Comparison of ENCODE assay signal across 11 cellular contexts in the genomic region with DNA sequence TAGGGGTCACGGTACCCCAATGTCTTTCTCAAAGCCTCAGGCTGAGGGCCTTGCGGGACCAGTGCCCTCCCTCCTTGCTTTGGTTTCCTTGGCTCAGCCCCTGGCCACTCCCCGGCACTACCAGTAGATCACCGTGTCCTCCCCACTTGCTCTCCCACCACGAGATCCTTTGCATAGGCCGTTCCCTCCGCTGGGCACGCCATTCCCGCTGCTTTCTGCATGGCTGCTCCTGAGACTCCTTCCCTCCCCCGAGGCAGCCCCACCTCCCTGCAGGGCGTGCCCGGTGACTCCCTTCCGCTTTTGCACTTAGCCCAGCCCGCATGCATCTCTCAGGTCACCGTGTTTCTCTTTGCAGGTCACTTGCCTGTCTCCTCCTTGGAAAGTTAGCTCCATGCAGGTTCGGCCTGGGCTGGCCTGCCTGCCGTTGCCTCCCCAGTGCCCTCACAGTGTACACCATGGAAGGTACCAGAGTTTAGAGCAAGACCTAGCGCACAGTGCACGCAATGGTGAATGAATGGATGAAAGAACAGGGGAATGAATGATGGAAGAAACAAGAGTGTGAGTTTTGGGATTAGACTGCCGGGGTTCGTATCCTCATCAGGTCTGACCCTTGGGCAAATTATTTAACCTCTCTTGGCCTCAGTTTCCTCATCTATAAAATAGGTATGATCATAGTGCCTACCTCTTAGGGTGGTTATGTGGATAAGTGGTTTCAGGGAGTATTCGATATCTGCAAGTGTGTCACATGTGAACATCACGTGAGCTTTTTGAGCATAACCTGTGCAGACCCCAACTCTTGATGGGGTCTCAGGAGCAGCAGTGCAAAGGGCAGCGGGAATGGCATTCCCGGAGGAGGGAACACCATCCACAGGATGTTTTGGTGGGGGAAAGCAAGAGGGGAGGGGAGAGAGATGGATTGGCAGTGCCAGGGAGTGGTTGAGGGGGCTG.
DNase-seq lines count a peak whose midpoint lies in the region; ATAC-seq, FAIRE-seq and TF ChIP-seq lines count a peak whose summit lies in the region.
"Had no signal": no experiment of that assay in that cellular context is flagged by ENCODE, and none has a peak within 500 bp of the region (broad histone marks: within the 10 kb centered on the region; RNA-seq: fewer than 3 reads in every experiment).

No MANE protein-coding gene starts in this region.

- peaks cover 28 to 50% of the 10 kb centered on the region in 2 donors for H3K4me1 ChIP-seq in thyroid gland
- peaks cover 13% of the 10 kb centered on the region for H3K4me1 ChIP-seq in A673 (ENCODE audit: insufficient read depth, low read length, poor library complexity, severe bottlenecking)

- peaks cover 8% of the 10 kb centered on the region for H3K4me1 Mint-ChIP-seq in activated CD4-positive, alpha-beta T cell treated with anti-CD3 and anti-CD28 coated beads, Interleukin-2, amount 10 ng/mL, durations not matched to agents 24 days and 14 days

- no TSS peak for BruUV-seq in A673 (replicated peaks; lab: Mats Ljungman, UMichigan)

- H3K27ac ChIP-seq in thyroid gland = peak overlapping the region in 1 of 3 donors; percentile 8
- H3K27ac ChIP-seq in A673 (ENCODE audit: low read depth, low read length, poor library complexity, severe bottlenecking) = no peak overlapping the region

- POLR2A ChIA-PET in A673 (lab: Charles Lee; ENCODE audit: low non-redundant PET) = interaction anchor here (0.6 kb wide), 1 partner anchor 45 kb away, joined by 4 read pairs; no protein-coding TSS in a partner anchor

- no peak for FAIRE-seq in RCC 7860 (lab: Jason Lieb, UNC)

- H3K27me3 ChIP-seq in thyroid gland = no peaks in the 10 kb centered on the region
- no peaks in the 10 kb centered on the region for H3K27me3 ChIP-seq in A673 (replicated peaks; ENCODE audit: insufficient read depth, low read depth, low read length, poor library complexity)

- no peak for ATAC-seq in HG03139 (IDR thresholded peaks at IDR 0.05; ENCODE audit: unreplicated experiment)
- ATAC-seq: sciatic nerve had no signal

- peak overlapping the region; percentile 26 for H3K27ac Mint-ChIP-seq in activated CD4-positive, alpha-beta T cell treated with anti-CD3 and anti-CD28 coated beads, Interleukin-2, amount 10 ng/mL, durations not matched to agents 24 days and 14 days

- TF ChIP-seq CTCF in thyroid gland (IDR thresholded peaks at IDR 0.05) (no peak), A673 (conservative IDR thresholded peaks at IDR 0.05; ENCODE audit: low read depth, low read length) (no peak)

- no peak overlapping the region for H3K4me3 Mint-ChIP-seq in activated CD4-positive, alpha-beta T cell treated with anti-CD3 and anti-CD28 coated beads, Interleukin-2, amount 10 ng/mL, durations not matched to agents 24 days and 14 days

- H3K9me3 ChIP-seq in thyroid gland = no peaks in the 10 kb centered on the region
- H3K9me3 ChIP-seq in A673 (ENCODE audit: low read depth, low read length, poor library complexity, severe bottlenecking) = no peaks in the 10 kb centered on the region

- peaks cover 8% of the 10 kb centered on the region for H3K27me3 Mint-ChIP-seq in activated CD4-positive, alpha-beta T cell treated with anti-CD3 and anti-CD28 coated beads, Interleukin-2, amount 10 ng/mL, durations not matched to agents 24 days and 14 days

- peak; percentile 14 to 48 for TF ChIP-seq POLR2A in thyroid gland (IDR thresholded peaks at IDR 0.05)

- H3K4me3 ChIP-seq in thyroid gland (replicated peaks in 1 of 3) (no peak overlapping the region), A673 (ENCODE audit: low read depth, low read length, poor library complexity, severe bottlenecking) (no peak overlapping the region)

- peaks cover 12% of the 10 kb centered on the region for H3K9me3 Mint-ChIP-seq in activated CD4-positive, alpha-beta T cell treated with anti-CD3 and anti-CD28 coated beads, Interleukin-2, amount 10 ng/mL, durations not matched to agents 24 days and 14 days

- CTCF ChIA-PET in A673 (lab: Charles Lee) = no interaction called here

- no peak for DNase-seq in activated CD4-positive, alpha-beta T cell treated with anti-CD3 and anti-CD28 coated beads, Interleukin-2, amount 10 ng/mL, durations not matched to agents 24 days and 14 days
- DNase-seq in activated CD4-positive, alpha-beta T cell treated with anti-CD3 and anti-CD28 coated beads for 4 hours = no peak
- DNase-seq in RCC 7860 (ENCODE audit: low spot score) (peak; percentile 21), iPS-NIHi11 (ENCODE audit: low spot score) (peak; percentile 70), thyroid gland (peak; percentile 78), A673 (ENCODE audit: low spot score) (no peak), NCI-H2196 treated with DMSO at 0.1 percent for 48 hours (lab: John Stamatoyannopoulos, UW; ENCODE audit: unreplicated experiment) (no peak)
- DNase-seq: NCI-H187 treated with DMSO at 0.1 percent for 48 hours, T-helper 9 cell had no signal

- intact Hi-C loops in activated CD4-positive, alpha-beta T cell treated with anti-CD3 and anti-CD28 coated beads, Interleukin-2, amount 10 ng/mL, durations not matched to agents 24 days and 14 days (cut with micrococcal nuclease) = no loop called here
- intact Hi-C loops in thyroid gland (cut with DNase I) (no loop called here), A673 (cut with micrococcal nuclease; ENCODE audit: unreplicated experiment) (no loop called here)

- H3K36me3 Mint-ChIP-seq in activated CD4-positive, alpha-beta T cell treated with anti-CD3 and anti-CD28 coated beads, Interleukin-2, amount 10 ng/mL, durations not matched to agents 24 days and 14 days (ENCODE audit: low read depth) = peaks cover 9% of the 10 kb centered on the region

- 71 to 75% methylated on average over 24 to 25 of the region's 25 CpGs for WGBS in thyroid gland, 2 donors

- no peaks in the 10 kb centered on the region for H3K36me3 ChIP-seq in thyroid gland
- H3K36me3 ChIP-seq in A673 (ENCODE audit: insufficient read depth, low read length, poor library complexity, severe bottlenecking) = no peaks in the 10 kb centered on the region

Comparison
In these comparisons a context has a peak if more than half of its experiments do, and no peak if none do; other contexts are left out.
1. DNase-seq: peak in RCC 7860 (single experiment), iPS-NIHi11 (single experiment) and thyroid gland (2 of 2); none in activated CD4-positive, alpha-beta T cell treated with anti-CD3 and anti-CD28 coated beads, Interleukin-2, amount 10 ng/mL, durations not matched to agents 24 days and 14 days (single experiment), activated CD4-positive, alpha-beta T cell treated with anti-CD3 and anti-CD28 coated beads for 4 hours (0 of 2), A673 (single experiment) and NCI-H2196 treated with DMSO at 0.1 percent for 48 hours (single experiment).